ENCODE assay signal across 8 cellular contexts in the genomic region with DNA sequence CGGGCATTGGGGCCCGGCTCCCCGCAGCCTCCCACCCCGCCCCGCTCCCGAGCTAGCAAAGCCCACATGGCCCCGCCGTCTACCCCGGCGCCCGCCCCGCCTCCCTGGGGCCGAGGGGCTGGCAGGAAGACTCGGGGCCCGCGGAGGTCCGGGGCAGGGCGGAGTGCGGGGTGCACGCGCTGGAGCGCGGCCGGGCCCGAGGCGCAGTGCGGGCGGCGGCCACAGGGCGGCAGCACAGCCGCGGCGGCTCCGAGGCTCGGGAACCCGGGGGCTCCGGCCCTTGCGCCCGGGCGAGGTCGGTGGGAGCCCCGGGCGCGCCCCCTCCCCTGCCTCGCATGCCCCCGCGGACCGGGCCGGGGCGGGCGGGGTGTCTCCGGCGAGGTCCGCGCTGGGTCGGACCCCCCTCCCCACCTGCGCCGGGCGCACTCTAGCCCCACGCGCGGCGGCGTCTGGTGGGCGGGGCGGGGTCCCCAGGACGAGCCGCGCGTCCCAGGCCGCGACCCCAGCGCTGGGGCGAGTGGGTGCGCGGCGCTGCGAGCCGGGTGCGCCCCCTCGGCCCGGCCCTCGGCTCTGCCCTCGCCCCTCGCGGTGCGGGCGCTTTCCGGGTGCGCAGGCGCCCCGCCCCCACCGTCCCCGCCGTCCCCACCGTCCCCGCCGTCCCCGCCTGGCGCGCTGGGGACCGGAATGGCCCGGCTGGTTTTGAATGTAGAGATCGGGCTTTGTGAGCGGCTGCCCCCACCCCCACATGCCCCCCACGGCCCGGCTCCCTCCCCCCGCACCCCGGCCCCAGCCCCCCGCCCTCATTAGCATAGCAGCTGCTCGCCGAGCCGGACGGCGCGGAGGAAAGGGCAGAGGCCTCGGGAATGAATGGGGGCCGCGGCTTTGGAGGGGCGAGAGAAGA. TPM values are rescaled to one million over a fixed set of nuclear protein-coding genes. Genes with fewer than 3 reads are reported as not detected.
A peak's percentile ranks its signal among the peaks of the same experiment; 100 is the strongest.
DNase-seq lines count a peak whose midpoint lies in the region; ATAC-seq and TF ChIP-seq lines count a peak whose summit lies in the region.

No MANE protein-coding gene starts in this region.

- peak; percentile 67 for DNase-seq in COLO668 (lab: John Stamatoyannopoulos, UW; ENCODE audit: unreplicated experiment)
- DNase-seq in HEK293T (ENCODE audit: extremely low spot score) = peak; percentile 80
- DNase-seq in T-helper 2 cell treated with Interferon-gamma antibody and Interleukin-4, amounts not matched to agents 5 μg/mL and 100 μg/mL, for 36 hours (ENCODE audit: low spot score) = peak; percentile 59
- no peak for DNase-seq in chondrocyte (ENCODE audit: low spot score)
- DNase-seq in lung (ENCODE audit: low spot score) = no peak
- peak in 1 of 2 donors; percentile 22 for DNase-seq in thyroid gland
- no peak for DNase-seq in DMS153 (lab: John Stamatoyannopoulos, UW)

- peaks cover 0 to 14% of the 10 kb centered on the region in 2 donors for H3K4me1 ChIP-seq in lung (ENCODE audit: control insufficient read depth in 2 of 2, insufficient read depth in 2 of 2, low read length in 2 of 2)
- H3K4me1 ChIP-seq in thyroid gland = peaks cover 13 to 30% of the 10 kb centered on the region in 2 donors

- H3K27me3 ChIP-seq in lung (ENCODE audit: control insufficient read depth, insufficient read depth) (no peaks in the 10 kb centered on the region), thyroid gland (no peaks in the 10 kb centered on the region)

- H3K27ac Mint-ChIP-seq in T-helper 2 cell treated with Interferon-gamma antibody and Interleukin-4, amounts not matched to agents 5 μg/mL and 100 μg/mL, for 36 hours = no peak overlapping the region
- H3K27ac Mint-ChIP-seq in chondrocyte (ENCODE audit: unreplicated experiment) = no peak overlapping the region

- H3K9me3 ChIP-seq in lung (ENCODE audit: control insufficient read depth in 2 of 2, insufficient read depth in 1 of 2, low read length in 1 of 2) (peaks cover 0 to 6% of the 10 kb centered on the region in 2 donors), thyroid gland (no peaks in the 10 kb centered on the region)

- CTCF ChIA-PET in HEK293T (lab: Yijun Ruan, JAX) = interaction anchor here (0.6 kb wide), 1 partner anchor 50 kb away, joined by 3 read pairs; no protein-coding TSS in a partner anchor

- WGBS in lung, 2 donors = 0 to 2% methylated on average over 57 to 120 of the region's 120 CpGs
- 0 to 3% methylated on average over 2 to 6 of the region's 120 CpGs for WGBS in thyroid gland, 2 donors

- peak overlapping the region; percentile 55 for H3K4me3 ChIP-seq in lung
- H3K4me3 ChIP-seq in thyroid gland (replicated peaks in 1 of 3) = peak overlapping the region in 1 of 3 donors; percentile 26

- H3K36me3 Mint-ChIP-seq in T-helper 2 cell treated with Interferon-gamma antibody and Interleukin-4, amounts not matched to agents 5 μg/mL and 100 μg/mL, for 36 hours (ENCODE audit: low read depth) = no peaks in the 10 kb centered on the region
- H3K36me3 Mint-ChIP-seq in chondrocyte (ENCODE audit: low read depth) = no peaks in the 10 kb centered on the region

- peaks cover 42% of the 10 kb centered on the region for H3K27me3 Mint-ChIP-seq in T-helper 2 cell treated with Interferon-gamma antibody and Interleukin-4, amounts not matched to agents 5 μg/mL and 100 μg/mL, for 36 hours (ENCODE audit: low read depth)
- H3K27me3 Mint-ChIP-seq in chondrocyte (ENCODE audit: low read depth) = peaks cover 2% of the 10 kb centered on the region

- ATAC-seq in lung (ENCODE audit: insufficient read depth, low FRiP score) (peak; percentile 77), HG03159 (IDR thresholded peaks at IDR 0.05; ENCODE audit: unreplicated experiment) (no peak)

- no peaks in the 10 kb centered on the region for H3K9me3 Mint-ChIP-seq in T-helper 2 cell treated with Interferon-gamma antibody and Interleukin-4, amounts not matched to agents 5 μg/mL and 100 μg/mL, for 36 hours
- no peaks in the 10 kb centered on the region for H3K9me3 Mint-ChIP-seq in chondrocyte (ENCODE audit: low read depth)

- TF ChIP-seq POLR2A in thyroid gland (IDR thresholded peaks at IDR 0.05) = no peak

- POLR2A ChIA-PET in HEK293T (lab: Yijun Ruan, JAX) = no interaction called here

- H3K27ac ChIP-seq in lung (ENCODE audit: low read depth in 1 of 2, low read length in 1 of 2) (peak overlapping the region; percentile 73 to 88), thyroid gland (peak overlapping the region; percentile 55 to 79 (median 71))

- intact Hi-C loops in thyroid gland (cut with DNase I) = loop anchor here (5.0 kb wide), 1 partner anchor 112 kb away; no protein-coding TSS in a partner anchor

- peaks cover 3% of the 10 kb centered on the region for H3K4me1 Mint-ChIP-seq in T-helper 2 cell treated with Interferon-gamma antibody and Interleukin-4, amounts not matched to agents 5 μg/mL and 100 μg/mL, for 36 hours (ENCODE audit: low read depth)
- H3K4me1 Mint-ChIP-seq in chondrocyte (ENCODE audit: low read depth) = peaks cover 17% of the 10 kb centered on the region

- TF ChIP-seq CTCF in chondrocyte (IDR thresholded peaks at IDR 0.05) (peak; percentile 75), lung (IDR thresholded peaks at IDR 0.05; ENCODE audit: control extremely low read depth, extremely low read depth) (peak; percentile 34), thyroid gland (IDR thresholded peaks at IDR 0.05) (peak in 4 of 6 experiments; percentile 17 to 97 (median 85))

- no peaks in the 10 kb centered on the region for H3K36me3 ChIP-seq in lung (ENCODE audit: control insufficient read depth in 2 of 2, insufficient read depth in 2 of 2, low read length in 2 of 2)
- no peaks in the 10 kb centered on the region for H3K36me3 ChIP-seq in thyroid gland

- H3K4me3 Mint-ChIP-seq in T-helper 2 cell treated with Interferon-gamma antibody and Interleukin-4, amounts not matched to agents 5 μg/mL and 100 μg/mL, for 36 hours = no peak overlapping the region
- H3K4me3 Mint-ChIP-seq in chondrocyte (ENCODE audit: unreplicated experiment) = peak overlapping the region; percentile 25

TF ChIP-seq in HEK293T, 16 proteins besides CTCF, POLR2A, EP300 and RAD21:
- TF ChIP-seq ARNT (IDR thresholded peaks at IDR 0.05) = 0 out of 2 replicates have a peak, but pooled peaks have one; percentile 42
- TF ChIP-seq SP1 (IDR thresholded peaks at IDR 0.05) = no peak

RNA-seq across cellular contexts. Expression of a gene that starts 6.5 kb away (rescaled TPM):
- 0.39 to 6.9 TPM (median 6.7 TPM) in 3 replicates for total RNA-seq in chondrocyte
- total RNA-seq in lung = 10 to 100 TPM in 1 of 2 donors, 1 to 10 TPM in 1; 5.2 to 10.8 TPM
- 1 to 10 TPM; 2.1 to 6.4 TPM for polyA plus RNA-seq in lung
- total RNA-seq in thyroid gland = 10 to 100 TPM in 1 of 4 donors, 1 to 10 TPM in 3; 1.8 to 10.2 (median 6.8) TPM

RNA-seq across cellular contexts. Expression of a gene that starts 18.0 kb away (rescaled TPM):
- total RNA-seq in chondrocyte = 0.85 to 3.5 TPM (median 3.4 TPM) in 3 replicates
- total RNA-seq in lung = 10 to 100 TPM; 12.1 to 42.5 TPM
- 10 to 100 TPM in 1 of 2 donors, 1 to 10 TPM in 1; 9.6 to 29.2 TPM for polyA plus RNA-seq in lung
- 10 to 100 TPM; 10.8 to 14.7 (median 12.0) TPM for total RNA-seq in thyroid gland

RNA-seq across cellular contexts. Expression of a gene that starts 40.4 kb away (rescaled TPM):
- total RNA-seq in chondrocyte (48.0 to 55.1 TPM (median 52.4 TPM) in 3 replicates), lung (10 to 100 TPM; 30.4 to 56.2 TPM), thyroid gland (10 to 100 TPM; 29.8 to 39.1 (median 32.4) TPM)
- 10 to 100 TPM; 37.3 to 51.1 TPM for polyA plus RNA-seq in lung

RNA-seq across cellular contexts. Expression of a gene that starts 44.5 kb away (rescaled TPM):
- total RNA-seq in chondrocyte (not detected in 3 replicates), lung (not detected), thyroid gland (not detected)
- polyA plus RNA-seq in lung = under 1 TPM in 1 of 2 donors, not detected in 1; 0.18 TPM

RNA-seq across cellular contexts. Expression of a gene that starts 54.5 kb away (rescaled TPM):
- total RNA-seq in chondrocyte = 117 to 155 TPM (median 121 TPM) in 3 replicates
- 100 to 1,000 TPM; 163 to 505 TPM for total RNA-seq in lung
- 100 to 1,000 TPM; 326 to 338 TPM for polyA plus RNA-seq in lung
- total RNA-seq in thyroid gland = 100 to 1,000 TPM; 181 to 757 (median 487) TPM

Comparison
In these comparisons a context has a peak if more than half of its experiments do, and no peak if none do; other contexts are left out.
1. DNase-seq: peak in COLO668 (single experiment), HEK293T (single experiment) and T-helper 2 cell treated with Interferon-gamma antibody and Interleukin-4, amounts not matched to agents 5 μg/mL and 100 μg/mL, for 36 hours (single experiment); none in chondrocyte (single experiment), lung (single experiment) and DMS153 (single experiment).
2. CTCF ChIP-seq: peak in every context shown above with its lines; median percentile 85 in thyroid gland; 75 in chondrocyte; 34 in lung.